In the genomic region with DNA sequence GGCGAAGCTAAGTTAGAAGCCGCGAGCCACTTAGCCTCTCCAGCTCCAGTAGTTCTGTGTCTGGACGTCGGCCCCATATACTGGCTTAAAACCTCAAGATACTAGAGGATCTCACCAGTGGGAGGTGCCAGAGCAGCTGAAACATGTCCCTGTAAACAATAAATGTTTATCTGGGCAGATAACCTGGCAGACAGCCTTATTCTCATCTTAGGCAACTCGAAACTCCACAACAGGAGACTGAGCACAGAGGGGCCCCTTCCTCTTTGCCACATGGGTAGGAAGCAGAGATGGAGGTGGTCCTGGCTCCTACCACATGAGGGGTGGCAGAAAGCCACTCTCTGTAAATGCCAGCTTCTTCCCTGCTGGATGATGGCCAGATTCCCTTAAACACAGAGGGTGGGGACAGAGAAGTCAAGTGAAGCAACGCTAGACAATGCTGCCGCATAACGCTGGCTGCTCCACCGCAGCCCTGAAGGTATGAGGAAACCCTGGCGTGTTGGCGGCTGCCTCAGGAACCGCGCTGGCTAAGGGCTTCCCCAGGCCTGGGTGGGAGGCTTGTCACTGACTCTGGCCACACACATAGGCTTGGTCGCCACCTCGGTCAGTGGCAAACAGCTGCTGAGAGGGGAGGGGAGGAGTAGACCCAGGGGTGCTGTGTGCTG, we compare ENCODE assay signal across 8 cellular contexts.
A peak's percentile ranks its signal among the peaks of the same experiment; 100 is the strongest.
DNase-seq lines count a peak whose midpoint lies in the region; ATAC-seq, FAIRE-seq and TF ChIP-seq lines count a peak whose summit lies in the region.

No MANE protein-coding gene starts in this region.

- H3K36me3 ChIP-seq in astrocyte (ENCODE audit: insufficient read depth, low read length) (peaks cover 8% of the 10 kb centered on the region), iPS-20b (ENCODE audit: insufficient read depth, low read depth, low read length) (no peaks in the 10 kb centered on the region; the same call in 1 of the 2 replicates), spleen (peaks cover 0 to 26% (median 2%) of the 10 kb centered on the region in 6 donors)

- TF ChIP-seq CTCF in astrocyte (IDR thresholded peaks at IDR 0.05; ENCODE audit: insufficient read depth, low read depth, low read length) (no peak), spleen (IDR thresholded peaks at IDR 0.05 in 8 of 11, conservative IDR thresholded peaks at IDR 0.05 in 3 of 11) (no peak)

- intact Hi-C loops in spleen (cut with DNase I; ENCODE audit: low total_unique reads): no loop called here

- peaks cover 3% of the 10 kb centered on the region for H3K79me2 ChIP-seq in astrocyte (ENCODE audit: insufficient read depth, low read length)

- no peaks in the 10 kb centered on the region for H3K9me3 Mint-ChIP-seq in astrocyte (ENCODE audit: unreplicated experiment)

- H3K4me1 ChIP-seq in astrocyte (ENCODE audit: insufficient read depth, low read length) (peaks cover 39% of the 10 kb centered on the region), iPS-20b (ENCODE audit: insufficient read depth, low read length) (peaks cover 24% of the 10 kb centered on the region), spleen (peaks cover 24 to 57% (median 37%) of the 10 kb centered on the region in 6 donors)

- H3K27me3 Mint-ChIP-seq in astrocyte (ENCODE audit: low read depth, unreplicated experiment): no peaks in the 10 kb centered on the region

- no peak for FAIRE-seq in astrocyte (lab: Jason Lieb, UNC)

- H3K27ac Mint-ChIP-seq in astrocyte (ENCODE audit: unreplicated experiment): peak overlapping the region; percentile 58

- no peak for ATAC-seq in HG02798 (IDR thresholded peaks at IDR 0.05; ENCODE audit: poor library complexity, unreplicated experiment)
- no peak for ATAC-seq in GM21619 (IDR thresholded peaks at IDR 0.05; ENCODE audit: unreplicated experiment)
- no peak for ATAC-seq in HG03135 (IDR thresholded peaks at IDR 0.05; ENCODE audit: unreplicated experiment)

- H3K9ac ChIP-seq in astrocyte (ENCODE audit: low read length): peak overlapping the region; percentile 58
- no peak overlapping the region for H3K9ac ChIP-seq in iPS-20b (ENCODE audit: low read depth, low read length)

- WGBS in spleen, 5 donors: 34 to 49% (median 34%) methylated on average over 14 to 16 of the region's 16 CpGs

- H3K4me1 Mint-ChIP-seq in astrocyte (ENCODE audit: low read depth, unreplicated experiment): peaks cover 23% of the 10 kb centered on the region

- H3K4me3 ChIP-seq in astrocyte (ENCODE audit: insufficient read depth, low read depth, low read length) (no peak overlapping the region), iPS-20b (ENCODE audit: low read length) (no peak overlapping the region), spleen (peak overlapping the region in 1 of 8 donors; percentile 16)

- DNase-seq in AG20443 (ENCODE audit: low spot score) (peak; percentile 73), Kasumi-1 (lab: John Stamatoyannopoulos, UW) (peak; percentile 10 to 23), astrocyte (ENCODE audit: low read depth) (peak; percentile 79), spleen (peak; percentile 81)

- peak overlapping the region; percentile 36 for H3K4me2 ChIP-seq in astrocyte (ENCODE audit: low read length)

- H3K9me3 ChIP-seq in astrocyte (ENCODE audit: insufficient read depth, low read depth, low read length): no peaks in the 10 kb centered on the region
- H3K9me3 ChIP-seq in iPS-20b (ENCODE audit: insufficient read depth, low read depth, low read length): no peaks in the 10 kb centered on the region
- H3K9me3 ChIP-seq in spleen: no peaks in the 10 kb centered on the region

- H3K36me3 Mint-ChIP-seq in astrocyte (ENCODE audit: low read depth, unreplicated experiment): peaks cover 9% of the 10 kb centered on the region

- no peaks in the 10 kb centered on the region for H3K27me3 ChIP-seq in astrocyte (ENCODE audit: insufficient read depth, low read length)
- no peaks in the 10 kb centered on the region for H3K27me3 ChIP-seq in iPS-20b (ENCODE audit: insufficient read depth, low read length)
- H3K27me3 ChIP-seq in spleen (replicated peaks in 1 of 7): no peaks in the 10 kb centered on the region

- no peak overlapping the region for H2AFZ ChIP-seq in astrocyte (ENCODE audit: low read depth, low read length)

- H3K4me3 Mint-ChIP-seq in astrocyte (ENCODE audit: unreplicated experiment): no peak overlapping the region

- H3K27ac ChIP-seq in astrocyte (ENCODE audit: low read depth, low read length): peak overlapping the region; percentile 79
- peak overlapping the region; percentile 18 for H3K27ac ChIP-seq in iPS-20b (ENCODE audit: low read length)
- peak overlapping the region in 7 of 8 donors; percentile 49 to 80 (median 71) for H3K27ac ChIP-seq in spleen

- no peaks in the 10 kb centered on the region for H4K20me1 ChIP-seq in astrocyte (ENCODE audit: insufficient read depth, low read length)

- no peak for TF ChIP-seq POLR2A in spleen (IDR thresholded peaks at IDR 0.05)

Comparison
In these comparisons a context has a peak if more than half of its experiments do, and no peak if none do; other contexts are left out.
1. DNase-seq: peak in every context shown above with its lines; median percentile 81 in spleen; 79 in astrocyte; 73 in AG20443; 16 in Kasumi-1.
2. H3K27ac ChIP-seq: peak in every context shown above with its lines; median percentile 79 in astrocyte; 71 in spleen; 18 in iPS-20b.